Comparison of ENCODE assay signal across 11 cellular contexts in genomic region chr7:73560035-73560835, GRCh38. TPM values are rescaled to one million over a fixed set of nuclear protein-coding genes. Genes with fewer than 3 reads are reported as not detected.
A peak's percentile ranks its signal among the peaks of the same experiment; 100 is the strongest.
DNase-seq lines count a peak whose midpoint lies in the region; ATAC-seq, FAIRE-seq and TF ChIP-seq lines count a peak whose summit lies in the region.
"Had no signal": no experiment of that assay in that cellular context is flagged by ENCODE, and none has a peak within 500 bp of the region (broad histone marks: within the 10 kb centered on the region; RNA-seq: fewer than 3 reads in every experiment).

No MANE protein-coding gene starts in this region.

- no peaks in the 10 kb centered on the region for H3K27me3 ChIP-seq in upper lobe of left lung

- no peaks in the 10 kb centered on the region for H3K36me3 ChIP-seq in upper lobe of left lung
- no peaks in the 10 kb centered on the region for H3K36me3 ChIP-seq in kidney (ENCODE audit: control insufficient read depth in 1 of 2, insufficient read depth in 2 of 2, low read length in 2 of 2)
- H3K36me3 ChIP-seq: thoracic aorta had no signal

- H3K36me3 Mint-ChIP-seq in CD14-positive monocyte = peaks cover 2 to 5% of the 10 kb centered on the region in 2 donors

- no peak overlapping the region for H3K27ac ChIP-seq in upper lobe of left lung
- no peak overlapping the region for H3K27ac ChIP-seq in kidney (ENCODE audit: low read depth in 2 of 2, low read length in 2 of 2)
- H3K27ac ChIP-seq: thoracic aorta had no signal

- DNase-seq in Ammon's horn (ENCODE audit: low spot score) (peak; percentile 48), GM20000 (ENCODE audit: low spot score) (peak; percentile 48), RCC 7860 (ENCODE audit: low spot score) (peak; percentile 81), fibroblast of the aortic adventitia (ENCODE audit: low read depth) (peak; percentile 78), upper lobe of left lung (no peak), kidney (no peak), CD14-positive monocyte (ENCODE audit: low spot score) (no peak)
- DNase-seq: NCI-H187 treated with DMSO at 0.1 percent for 48 hours had no signal

- H3K4me3 ChIP-seq in fibroblast of the aortic adventitia (ENCODE audit: low read depth, low read length) (no peak overlapping the region), upper lobe of left lung (no peak overlapping the region), kidney (ENCODE audit: low read length in 2 of 2) (no peak overlapping the region)
- H3K4me3 ChIP-seq: thoracic aorta had no signal

- TF ChIP-seq CTCF in GM20000 (IDR thresholded peaks at IDR 0.05; ENCODE audit: extremely low read depth, missing control alignments) = no peak
- no peak for TF ChIP-seq CTCF in fibroblast of the aortic adventitia (IDR thresholded peaks at IDR 0.05; ENCODE audit: insufficient read depth, low read length)
- TF ChIP-seq CTCF in upper lobe of left lung (IDR thresholded peaks at IDR 0.05) = no peak
- TF ChIP-seq CTCF in kidney (IDR thresholded peaks at IDR 0.05; ENCODE audit: borderline replicate concordance, extremely low read depth, insufficient read depth) = no peak
- TF ChIP-seq CTCF in CD14-positive monocyte (IDR thresholded peaks at IDR 0.05) = no peak

- intact Hi-C loops in kidney (cut with DNase I) (no loop called here), CD14-positive monocyte (cut with micrococcal nuclease) (no loop called here)

- H3K4me3 Mint-ChIP-seq in CD14-positive monocyte = no peak overlapping the region
- H3K4me3 Mint-ChIP-seq: central memory CD8-positive, alpha-beta T cell had no signal

- peaks cover 31% of the 10 kb centered on the region for H3K4me1 Mint-ChIP-seq in CD14-positive monocyte

- peaks cover 10 to 21% (median 16%) of the 10 kb centered on the region in 4 donors for H3K4me1 ChIP-seq in upper lobe of left lung
- peaks cover 0 to 11% of the 10 kb centered on the region in 2 donors for H3K4me1 ChIP-seq in kidney (ENCODE audit: control insufficient read depth in 1 of 2, insufficient read depth in 1 of 2, low read depth in 1 of 2, low read length in 2 of 2)

- H3K27ac Mint-ChIP-seq in CD14-positive monocyte = peak overlapping the region in 1 of 7 donors; percentile 77

- TF ChIP-seq POLR2A in upper lobe of left lung (IDR thresholded peaks at IDR 0.05) = no peak

- ATAC-seq in upper lobe of left lung (ENCODE audit: low FRiP score in 2 of 2) (no peak), GM19455 (IDR thresholded peaks at IDR 0.05; ENCODE audit: unreplicated experiment) (no peak)

- TF ChIP-seq EP300 in upper lobe of left lung (IDR thresholded peaks at IDR 0.05) = no peak

- FAIRE-seq in RCC 7860 (lab: Jason Lieb, UNC) = peak; percentile 67
- FAIRE-seq in kidney (lab: Jason Lieb, UNC) = no peak

- peaks cover 0 to 2% (median 0%) of the 10 kb centered on the region in 7 donors for H3K9me3 Mint-ChIP-seq in CD14-positive monocyte
- H3K9me3 Mint-ChIP-seq: central memory CD8-positive, alpha-beta T cell had no signal

- no peaks in the 10 kb centered on the region for H3K9me3 ChIP-seq in upper lobe of left lung
- H3K9me3 ChIP-seq in kidney (ENCODE audit: control insufficient read depth in 1 of 2, low read length in 2 of 2) = no peaks in the 10 kb centered on the region
- H3K9me3 ChIP-seq: thoracic aorta had no signal

- H3K9ac ChIP-seq in kidney (ENCODE audit: low read length in 2 of 2) = no peak overlapping the region

- peaks cover 3 to 8% (median 7%) of the 10 kb centered on the region in 3 donors for H3K27me3 Mint-ChIP-seq in CD14-positive monocyte (ENCODE audit: low read depth in 3 of 3)
- H3K27me3 Mint-ChIP-seq: central memory CD8-positive, alpha-beta T cell had no signal

- 71% methylated on average over 12 of the region's 12 CpGs for WGBS in upper lobe of left lung, 2 donors

RNA-seq across cellular contexts. Expression of gene BCL7B, which starts 2.7 kb away (rescaled TPM):
- total RNA-seq in fibroblast of the aortic adventitia (ENCODE audit: low replicate concordance) (23.4 and 34.2 TPM in 2 replicates), upper lobe of left lung (10 to 100 TPM; 50.3 to 95.9 (median 62.5) TPM), kidney (55.4 TPM)
- polyA plus RNA-seq in kidney (ENCODE audit: insufficient read depth, low read depth, low replicate concordance) (67.3 TPM), CD14-positive monocyte (10 to 100 TPM; 68.7 to 73.8 TPM)

RNA-seq across cellular contexts. Expression of gene TBL2, which starts 18.1 kb away (rescaled TPM):
- total RNA-seq in fibroblast of the aortic adventitia (ENCODE audit: low replicate concordance) = 16.4 and 44.6 TPM in 2 replicates
- total RNA-seq in upper lobe of left lung = 10 to 100 TPM; 15.7 to 52.9 (median 30.7) TPM
- total RNA-seq in kidney = 33.6 TPM
- polyA plus RNA-seq in kidney (ENCODE audit: insufficient read depth, low read depth, low replicate concordance) = 18.8 TPM
- polyA plus RNA-seq in CD14-positive monocyte = 10 to 100 TPM; 26.2 to 40.1 TPM

RNA-seq across cellular contexts. Expression of gene BAZ1B, which starts 38.1 kb away (rescaled TPM):
- total RNA-seq in fibroblast of the aortic adventitia (ENCODE audit: low replicate concordance) = 75.6 and 175 TPM in 2 replicates
- 10 to 100 TPM; 45.8 to 71.4 (median 56.0) TPM for total RNA-seq in upper lobe of left lung
- total RNA-seq in kidney = 52.0 TPM
- polyA plus RNA-seq in kidney (ENCODE audit: insufficient read depth, low read depth, low replicate concordance) = 10.4 TPM
- polyA plus RNA-seq in CD14-positive monocyte = 1 to 10 TPM; 2.5 to 5.0 TPM

Comparison
In these comparisons a context has a peak if more than half of its experiments do, and no peak if none do; other contexts are left out.
1. DNase-seq: peak in Ammon's horn (single experiment), GM20000 (single experiment), RCC 7860 (single experiment) and fibroblast of the aortic adventitia (single experiment); none in upper lobe of left lung (0 of 2), kidney (single experiment) and CD14-positive monocyte (single experiment).